Comparison of ENCODE assay signal across 18 cellular contexts in genomic region chr6:13412211-13412610, GRCh38.
DNase-seq lines count a peak whose midpoint lies in the region; ATAC-seq and TF ChIP-seq lines count a peak whose summit lies in the region.
"Had no signal": no experiment of that assay in that cellular context is flagged by ENCODE, and none has a peak within 500 bp of the region (broad histone marks: within the 10 kb centered on the region; RNA-seq: fewer than 3 reads in every experiment).

No MANE protein-coding gene starts in this region.

- TF ChIP-seq EP300 in transverse colon (IDR thresholded peaks at IDR 0.05; ENCODE audit: low read depth): no peak

- H3K9me3 ChIP-seq in lower lobe of right lung (no peaks in the 10 kb centered on the region), transverse colon (no peaks in the 10 kb centered on the region)
- H3K9me3 ChIP-seq: spleen had no signal

- H3K27me3 ChIP-seq in lower lobe of right lung (ENCODE audit: low read depth) (no peaks in the 10 kb centered on the region), transverse colon (no peaks in the 10 kb centered on the region)
- H3K27me3 ChIP-seq: brain microvascular endothelial cell, spleen had no signal

- TF ChIP-seq CTCF in lower lobe of right lung (IDR thresholded peaks at IDR 0.05): no peak
- no peak for TF ChIP-seq CTCF in transverse colon (IDR thresholded peaks at IDR 0.05)

- intact Hi-C loops in Right ventricle myocardium superior (cut with DNase I) (loop anchor here (10.0 kb wide), 1 partner anchor 123 kb away; no protein-coding TSS in a partner anchor), lower lobe of right lung (cut with DNase I) (no loop called here), transverse colon (cut with DNase I; ENCODE audit: low total_unique reads) (no loop called here)

- H3K4me1 ChIP-seq in lower lobe of right lung (peaks cover 55% of the 10 kb centered on the region), transverse colon (peaks cover 0 to 38% (median 13%) of the 10 kb centered on the region in 4 donors)

- no peak for TF ChIP-seq POLR2A in transverse colon (IDR thresholded peaks at IDR 0.05)

- H3K36me3 ChIP-seq in lower lobe of right lung: no peaks in the 10 kb centered on the region
- H3K36me3 ChIP-seq in transverse colon: no peaks in the 10 kb centered on the region
- H3K36me3 ChIP-seq: brain microvascular endothelial cell had no signal

- in situ Hi-C loops in transverse colon (cut with MboI; ENCODE audit: low pct_ligation_motif_present in 1 of 4, low pct_unique_long_range_greater_than_20kb in 1 of 4, low sequenced_read_pairs in 3 of 4): no loop called here

- peak overlapping the region; percentile 50 for H3K27ac ChIP-seq in angular gyrus (ENCODE audit: low read depth, low read length)
- H3K27ac ChIP-seq in lower lobe of right lung: peak overlapping the region; percentile 26
- peak overlapping the region; percentile 79 for H3K27ac ChIP-seq in temporal lobe (ENCODE audit: low read depth, low read length)
- H3K27ac ChIP-seq in transverse colon: peak overlapping the region in 1 of 4 donors; percentile 52
- H3K27ac ChIP-seq: brain microvascular endothelial cell, C4-2B, RWPE1 had no signal

- DNase-seq in Right ventricle myocardium superior: no peak
- no peak for DNase-seq in lower lobe of right lung
- DNase-seq in D341Med (ENCODE audit: low spot score): no peak
- DNase-seq in transverse colon: no peak
- DNase-seq: activated CD4-positive, alpha-beta T cell treated with anti-CD3 and anti-CD28 coated beads for 4 hours; activated naive CD4-positive, alpha-beta T cell; activated T-cell treated with anti-CD3 and anti-CD28 coated beads, Interleukin-2, amount 50 U/mL, for 72 hours; brain microvascular endothelial cell; effector memory CD4-positive, alpha-beta T cell; foreskin fibroblast; mesendoderm; spleen had no signal

- peak; percentile 21 for ATAC-seq in Right ventricle myocardium superior (ENCODE audit: poor library complexity)
- no peak for ATAC-seq in lower lobe of right lung
- no peak for ATAC-seq in HG03571 (IDR thresholded peaks at IDR 0.05; ENCODE audit: unreplicated experiment)
- no peak for ATAC-seq in GM19467 (IDR thresholded peaks at IDR 0.05; ENCODE audit: unreplicated experiment)
- ATAC-seq: activated T-cell treated with anti-CD3 and anti-CD28 coated beads, Interleukin-2, amount 50 U/mL, for 72 hours had no signal

- H3K4me3 ChIP-seq in lower lobe of right lung (no peak overlapping the region), transverse colon (no peak overlapping the region)
- H3K4me3 ChIP-seq: spleen had no signal

- 88 to 94% methylated on average over 3 to 5 of the region's 5 CpGs for WGBS in transverse colon (ENCODE audit: low coverage in 1 of 2), 2 donors
